In the genomic region with DNA sequence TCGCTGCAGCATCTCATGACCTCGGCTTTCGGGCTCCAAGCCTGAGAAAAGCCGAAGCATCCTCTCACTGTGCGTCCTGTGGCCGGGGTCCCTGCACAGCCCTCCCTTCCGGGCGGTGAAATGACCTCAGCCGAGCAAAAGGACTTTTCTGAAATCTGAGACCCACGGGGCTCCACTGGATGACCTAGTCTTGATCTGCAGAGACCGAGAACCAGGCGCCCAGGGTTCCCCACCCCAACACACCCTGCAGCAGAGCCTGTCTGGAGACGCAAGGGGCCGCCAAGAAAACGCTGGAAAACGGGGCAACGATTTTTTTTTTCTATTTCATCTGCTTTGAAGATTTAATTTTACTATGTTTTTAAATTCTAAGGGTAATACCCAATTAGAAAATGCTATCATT, we compare ENCODE assay signal across 2 cellular contexts.
TF ChIP-seq lines count a peak whose summit lies in the region.

No MANE protein-coding gene starts in this region.

TF ChIP-seq in GM23338, 12 proteins besides CTCF, POLR2A, EP300 and RAD21 (continues in another document):
- TF ChIP-seq ZNF114 (CRISPR knock-in tag; IDR thresholded peaks at IDR 0.05) (no peak), ZNF331 (CRISPR knock-in tag; IDR thresholded peaks at IDR 0.05; ENCODE audit: low read depth) (no peak), ZNF462 (CRISPR knock-in tag; IDR thresholded peaks at IDR 0.05) (no peak), POLR2AphosphoS5 (IDR thresholded peaks at IDR 0.05; ENCODE audit: low read depth) (no peak), JUNB (IDR thresholded peaks at IDR 0.05; ENCODE audit: unreplicated experiment) (no peak), STAT1 (IDR thresholded peaks at IDR 0.05; ENCODE audit: unreplicated experiment) (no peak), CREB1 (CRISPR knock-in tag; IDR thresholded peaks at IDR 0.05; ENCODE audit: low read depth) (no peak), EZH2 (IDR thresholded peaks at IDR 0.05; ENCODE audit: low read depth, unreplicated experiment) (no peak), REST (IDR thresholded peaks at IDR 0.05; ENCODE audit: unreplicated experiment) (no peak)
- TF ChIP-seq, protein P1, sequence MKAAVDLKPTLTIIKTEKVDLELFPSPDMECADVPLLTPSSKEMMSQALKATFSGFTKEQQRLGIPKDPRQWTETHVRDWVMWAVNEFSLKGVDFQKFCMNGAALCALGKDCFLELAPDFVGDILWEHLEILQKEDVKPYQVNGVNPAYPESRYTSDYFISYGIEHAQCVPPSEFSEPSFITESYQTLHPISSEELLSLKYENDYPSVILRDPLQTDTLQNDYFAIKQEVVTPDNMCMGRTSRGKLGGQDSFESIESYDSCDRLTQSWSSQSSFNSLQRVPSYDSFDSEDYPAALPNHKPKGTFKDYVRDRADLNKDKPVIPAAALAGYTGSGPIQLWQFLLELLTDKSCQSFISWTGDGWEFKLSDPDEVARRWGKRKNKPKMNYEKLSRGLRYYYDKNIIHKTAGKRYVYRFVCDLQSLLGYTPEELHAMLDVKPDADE (IDR thresholded peaks at IDR 0.05), result no peak

TF ChIP-seq in H1, 55 proteins besides CTCF, POLR2A, EP300 and RAD21:
- TF ChIP-seq PHF8 (conservative IDR thresholded peaks at IDR 0.05; ENCODE audit: low read depth, low read length), result no peak
- no peak for TF ChIP-seq EGR1 (IDR thresholded peaks at IDR 0.05; ENCODE audit: borderline replicate concordance, low read depth, low read length)
- no peak for TF ChIP-seq SP1 (IDR thresholded peaks at IDR 0.05; ENCODE audit: low read depth, low read length)
- no peak for TF ChIP-seq MAFK (IDR thresholded peaks at IDR 0.05; ENCODE audit: low read depth, low read length)
- no peak for TF ChIP-seq CTBP2 (IDR thresholded peaks at IDR 0.05; ENCODE audit: borderline replicate concordance, insufficient read depth, insufficient read length, low read length)
- no peak for TF ChIP-seq HDAC2 (IDR thresholded peaks at IDR 0.05; ENCODE audit: borderline replicate concordance in 1 of 2, low read depth in 2 of 2, low read length in 2 of 2)
- TF ChIP-seq BRCA1 (IDR thresholded peaks at IDR 0.05; ENCODE audit: low read depth, low read length), result no peak
- no peak for TF ChIP-seq KDM1A (IDR thresholded peaks at IDR 0.05; ENCODE audit: borderline replicate concordance, low read length)
- TF ChIP-seq, protein P2, sequence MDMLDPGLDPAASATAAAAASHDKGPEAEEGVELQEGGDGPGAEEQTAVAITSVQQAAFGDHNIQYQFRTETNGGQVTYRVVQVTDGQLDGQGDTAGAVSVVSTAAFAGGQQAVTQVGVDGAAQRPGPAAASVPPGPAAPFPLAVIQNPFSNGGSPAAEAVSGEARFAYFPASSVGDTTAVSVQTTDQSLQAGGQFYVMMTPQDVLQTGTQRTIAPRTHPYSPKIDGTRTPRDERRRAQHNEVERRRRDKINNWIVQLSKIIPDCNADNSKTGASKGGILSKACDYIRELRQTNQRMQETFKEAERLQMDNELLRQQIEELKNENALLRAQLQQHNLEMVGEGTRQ (IDR thresholded peaks at IDR 0.05; ENCODE audit: low read length), result no peak
- no peak for TF ChIP-seq EZH2 (IDR thresholded peaks at IDR 0.05; ENCODE audit: low read depth, low read length, severe bottlenecking)
- no peak for TF ChIP-seq SP4 (IDR thresholded peaks at IDR 0.05; ENCODE audit: low read length)
- no peak for TF ChIP-seq POLR2AphosphoS5 (IDR thresholded peaks at IDR 0.05; ENCODE audit: low read depth, low read length)
- no peak for TF ChIP-seq TAF1 (IDR thresholded peaks at IDR 0.05; ENCODE audit: low read depth, low read length)
- no peak for TF ChIP-seq TEAD4 (IDR thresholded peaks at IDR 0.05; ENCODE audit: low read depth, low read length)
